ENCODE assay signal across 30 cellular contexts in genomic region chr11:22221143-22221542, GRCh38. TPM values are rescaled to one million over a fixed set of nuclear protein-coding genes. Genes with fewer than 3 reads are reported as not detected.
DNase-seq lines count a peak whose midpoint lies in the region; ATAC-seq, FAIRE-seq and TF ChIP-seq lines count a peak whose summit lies in the region.
"Had no signal": no experiment of that assay in that cellular context is flagged by ENCODE, and none has a peak within 500 bp of the region (broad histone marks: within the 10 kb centered on the region; RNA-seq: fewer than 3 reads in every experiment).

No MANE protein-coding gene starts in this region.

- peaks cover 3% of the 10 kb centered on the region for H3K36me3 ChIP-seq in left ventricle myocardium inferior
- H3K36me3 ChIP-seq in HepG2 (replicated peaks in 1 of 2; ENCODE audit: control insufficient read depth in 1 of 2, insufficient read depth in 2 of 2, low read length in 2 of 2), result no peaks in the 10 kb centered on the region
- H3K36me3 ChIP-seq in gastroesophageal sphincter, result peaks cover 0 to 28% of the 10 kb centered on the region in 2 donors
- H3K36me3 ChIP-seq: BLaER1, HAP-1, SJSA1 had no signal

- intact Hi-C loops in left ventricle myocardium inferior (cut with micrococcal nuclease) (no loop called here), cardiac septum (cut with DNase I) (no loop called here), HepG2 (cut with micrococcal nuclease; ENCODE audit: unreplicated experiment) (no loop called here)

- H3K4me3 ChIP-seq in left ventricle myocardium inferior, result peak overlapping the region; percentile 13
- no peak overlapping the region for H3K4me3 ChIP-seq in HepG2 (replicated peaks in 1 of 3; ENCODE audit: insufficient read depth in 1 of 3, low read depth in 2 of 3, low read length in 3 of 3)
- no peak overlapping the region for H3K4me3 ChIP-seq in gastroesophageal sphincter
- H3K4me3 ChIP-seq: BLaER1, HAP-1, K562, SJSA1 had no signal

- TF ChIP-seq EP300 in HepG2 (IDR thresholded peaks at IDR 0.05; ENCODE audit: low read depth in 2 of 2, low read length in 2 of 2) (no peak), HepG2 (CRISPR knock-in tag; IDR thresholded peaks at IDR 0.05; ENCODE audit: borderline replicate concordance) (no peak), gastroesophageal sphincter (IDR thresholded peaks at IDR 0.05) (no peak)

- TF ChIP-seq CTCF in left ventricle myocardium inferior (IDR thresholded peaks at IDR 0.05; ENCODE audit: borderline replicate concordance), result no peak
- TF ChIP-seq CTCF in HepG2 (CRISPR knock-in tag; IDR thresholded peaks at IDR 0.05), result no peak
- TF ChIP-seq CTCF in gastroesophageal sphincter (IDR thresholded peaks at IDR 0.05), result no peak

- CTCF ChIA-PET in HepG2 (lab: Yijun Ruan, JAX; ENCODE audit: low intra/inter-chr PET ratio, low total read pairs), result no interaction called here

- no peak for TF ChIP-seq RAD21 in HepG2 (CRISPR knock-in tag; IDR thresholded peaks at IDR 0.05)

- in situ Hi-C loops in HepG2 (cut with HindIII; ENCODE audit: extremely low pct_ligation_motif_present, low pct_unique_long_range_greater_than_20kb), result no loop called here

- 2% methylated on average over 3 of the region's 3 CpGs for WGBS in HepG2 (ENCODE audit: low lambda C conversion rate)
- WGBS in gastroesophageal sphincter (ENCODE audit: low coverage in 1 of 2), 2 donors, result 93 to 98% methylated on average over 3 of the region's 3 CpGs

- H3K9ac ChIP-seq in HepG2 (ENCODE audit: insufficient read depth, low read depth, low read length), result no peak overlapping the region
- H3K9ac ChIP-seq: BLaER1 had no signal

- H3K9me3 ChIP-seq in left ventricle myocardium inferior (replicated peaks), result no peaks in the 10 kb centered on the region
- no peaks in the 10 kb centered on the region for H3K9me3 ChIP-seq in HepG2 (ENCODE audit: low read length)
- H3K9me3 ChIP-seq in gastroesophageal sphincter, result no peaks in the 10 kb centered on the region
- H3K9me3 ChIP-seq: BLaER1, HAP-1, SJSA1 had no signal

- POLR2A ChIA-PET in HepG2 (lab: Yijun Ruan, JAX), result no interaction called here

- no TSS peak for BruUV-seq in HepG2 (replicated peaks; lab: Mats Ljungman, UMichigan)

- TF ChIP-seq POLR2A in HepG2 (IDR thresholded peaks at IDR 0.05; ENCODE audit: insufficient read depth in 1 of 2, low read depth in 2 of 2, low read length in 2 of 2) (no peak), gastroesophageal sphincter (IDR thresholded peaks at IDR 0.05) (no peak)

- H3K4me1 ChIP-seq in left ventricle myocardium inferior (peaks cover 27% of the 10 kb centered on the region), HepG2 (ENCODE audit: insufficient read depth, low read length) (no peaks in the 10 kb centered on the region), gastroesophageal sphincter (no peaks in the 10 kb centered on the region)
- H3K4me1 ChIP-seq: BLaER1, HAP-1, SJSA1 had no signal

- DNase-seq in left ventricle myocardium inferior (no peak), cardiac septum (ENCODE audit: low spot score) (no peak), HepG2 (ENCODE audit: low spot score) (no peak)
- DNase-seq: 8988T; CD4-positive, CD25-positive, alpha-beta regulatory T cell; DMS153; DND-41; GOT3; HFFc6; Kasumi-1; MV-4-11; NCI-H1105; NCI-H146; NCI-H2029; NCI-H446; NCI-H524 treated with DMSO at 0.1 percent for 48 hours; NCI-H774; NK-92 treated with Interleukin-12 subunit alpha and Interleukin-12 subunit beta, amount 100 ng/mL, for 24 hours; PC-3 had no signal

- no peaks in the 10 kb centered on the region for H4K20me1 ChIP-seq in HepG2 (ENCODE audit: insufficient read depth, low read length)
- H4K20me1 ChIP-seq: BLaER1 had no signal

- H3K27ac ChIP-seq in left ventricle myocardium inferior (replicated peaks), result peak overlapping the region; percentile 45
- no peak overlapping the region for H3K27ac ChIP-seq in HepG2 (ENCODE audit: extremely low read length, insufficient read depth, low read length)
- no peak overlapping the region for H3K27ac ChIP-seq in gastroesophageal sphincter
- H3K27ac ChIP-seq: BLaER1, SJSA1 had no signal

- H3K27me3 ChIP-seq in left ventricle myocardium inferior (ENCODE audit: low read depth) (no peaks in the 10 kb centered on the region), HepG2 (ENCODE audit: control insufficient read depth in 1 of 2, insufficient read depth in 2 of 2, low read length in 2 of 2) (no peaks in the 10 kb centered on the region), gastroesophageal sphincter (no peaks in the 10 kb centered on the region)
- H3K27me3 ChIP-seq: BLaER1, SJSA1 had no signal

- no peak overlapping the region for H2AFZ ChIP-seq in HepG2 (ENCODE audit: low read length)

- H3K4me2 ChIP-seq in HepG2 (ENCODE audit: low read depth, low read length), result no peak overlapping the region
- H3K4me2 ChIP-seq: BLaER1 had no signal

- no peaks in the 10 kb centered on the region for H3K79me2 ChIP-seq in HepG2 (ENCODE audit: insufficient read depth, low read length)

- no peak for FAIRE-seq in HepG2 (lab: Jason Lieb, UNC)
- FAIRE-seq: GM19239, K562 had no signal

- peak; percentile 60 for ATAC-seq in GM19395 (IDR thresholded peaks at IDR 0.05; ENCODE audit: unreplicated experiment)
- peak; percentile 57 for ATAC-seq in HG03432 (IDR thresholded peaks at IDR 0.05; ENCODE audit: unreplicated experiment)
- ATAC-seq in HepG2, result no peak
- no peak for ATAC-seq in gastroesophageal sphincter
- ATAC-seq in HG03045 (IDR thresholded peaks at IDR 0.05; ENCODE audit: unreplicated experiment), result no peak
- ATAC-seq: K562, PC-3 had no signal

TF ChIP-seq in HepG2, 621 proteins besides CTCF, POLR2A, EP300 and RAD21:
- TF ChIP-seq TSC22D2 (CRISPR knock-in tag; IDR thresholded peaks at IDR 0.05; ENCODE audit: borderline replicate concordance), result no peak
- no peak for TF ChIP-seq U2AF2 (IDR thresholded peaks at IDR 0.05; ENCODE audit: low read depth, low read length)
- no peak for TF ChIP-seq SIX1 (CRISPR knock-in tag; IDR thresholded peaks at IDR 0.05; ENCODE audit: borderline replicate concordance)
- no peak for TF ChIP-seq EZH2 (conservative IDR thresholded peaks at IDR 0.05; ENCODE audit: low read depth, low read length)
- no peak for TF ChIP-seq ETV5 (CRISPR knock-in tag; IDR thresholded peaks at IDR 0.05; ENCODE audit: borderline replicate concordance)
- no peak for TF ChIP-seq ZNF33B (CRISPR knock-in tag; IDR thresholded peaks at IDR 0.05)
- no peak for TF ChIP-seq ZFP37 (CRISPR knock-in tag; IDR thresholded peaks at IDR 0.05; ENCODE audit: borderline replicate concordance)
- no peak for TF ChIP-seq NFYC (CRISPR knock-in tag; IDR thresholded peaks at IDR 0.05)
- no peak for TF ChIP-seq SNAI1 (CRISPR knock-in tag; IDR thresholded peaks at IDR 0.05; ENCODE audit: borderline replicate concordance)
- no peak for TF ChIP-seq SMAD1 (CRISPR knock-in tag; IDR thresholded peaks at IDR 0.05; ENCODE audit: borderline replicate concordance, low read depth)
- no peak for TF ChIP-seq JUNB (CRISPR knock-in tag; IDR thresholded peaks at IDR 0.05; ENCODE audit: borderline replicate concordance)
- TF ChIP-seq, protein P1, sequence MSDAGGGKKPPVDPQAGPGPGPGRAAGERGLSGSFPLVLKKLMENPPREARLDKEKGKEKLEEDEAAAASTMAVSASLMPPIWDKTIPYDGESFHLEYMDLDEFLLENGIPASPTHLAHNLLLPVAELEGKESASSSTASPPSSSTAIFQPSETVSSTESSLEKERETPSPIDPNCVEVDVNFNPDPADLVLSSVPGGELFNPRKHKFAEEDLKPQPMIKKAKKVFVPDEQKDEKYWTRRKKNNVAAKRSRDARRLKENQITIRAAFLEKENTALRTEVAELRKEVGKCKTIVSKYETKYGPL (CRISPR knock-in tag; IDR thresholded peaks at IDR 0.05), result no peak
- no peak for TF ChIP-seq BRCA1 (CRISPR knock-in tag; IDR thresholded peaks at IDR 0.05)
- no peak for TF ChIP-seq ZNF720 (CRISPR knock-in tag; IDR thresholded peaks at IDR 0.05)

RNA-seq across cellular contexts. Expression of gene ANO5, which starts 28.3 kb away (rescaled TPM):
- total RNA-seq in left ventricle myocardium inferior, result 79.7 TPM
- total RNA-seq in cardiac septum, result 58.4 TPM
- total RNA-seq in HepG2 (2016; rRNA removed; fragmentation: Illumina TruSeq; extraction: Trizol), result 0.02 TPM in 1 of 2 replicates, not detected in the other
- under 0.01 and 0.09 TPM in 2 replicates for total RNA-seq in HepG2 (2016; cell fraction: cytosol; rRNA removed; fragmentation: Illumina TruSeq; extraction: Trizol; ENCODE audit: low read depth)
- not detected in 2 replicates for total RNA-seq in HepG2 (2016; cell fraction: insoluble cytoplasmic fraction; rRNA removed; fragmentation: Illumina TruSeq; extraction: Trizol)
- 0.03 TPM in 1 of 2 replicates, not detected in the other for total RNA-seq in HepG2 (2016; cell fraction: membrane; rRNA removed; fragmentation: Illumina TruSeq; extraction: Trizol)
- not detected in 2 replicates for total RNA-seq in HepG2 (2016; cell fraction: nucleus; rRNA removed; fragmentation: Illumina TruSeq; extraction: Trizol)
- polyA plus RNA-seq in HepG2 (2011; rRNA removed), result 0.03 and 0.08 TPM in 2 replicates
- 0.03 and 0.09 TPM in 2 replicates for polyA plus RNA-seq in HepG2 (2011; cell fraction: cytosol; rRNA removed)
- polyA plus RNA-seq in HepG2 (2011; cell fraction: nucleus; rRNA removed), result 0.03 and 0.24 TPM in 2 replicates
- 0.03 and 0.13 TPM in 2 replicates for polyA plus RNA-seq in HepG2 (2012)
- polyA plus RNA-seq in HepG2 (2016; cell fraction: cytosol; fragmentation: Illumina TruSeq; extraction: Trizol; ENCODE audit: low read depth), result not detected in 2 replicates
- not detected in 2 replicates for polyA plus RNA-seq in HepG2 (2016; cell fraction: insoluble cytoplasmic fraction; fragmentation: Illumina TruSeq; extraction: Trizol; ENCODE audit: low read depth)
- not detected in 2 replicates for polyA plus RNA-seq in HepG2 (2016; cell fraction: membrane; fragmentation: Illumina TruSeq; extraction: Trizol; ENCODE audit: low read depth)
- 0.08 TPM in 1 of 2 replicates, not detected in the other for polyA plus RNA-seq in HepG2 (2016; cell fraction: nucleus; fragmentation: Illumina TruSeq; extraction: Trizol; ENCODE audit: insufficient read depth, low read depth)
- polyA minus RNA-seq in HepG2 (2011; rRNA and poly(A)+ RNA removed; ENCODE audit: low replicate concordance), result not detected in 2 replicates
- polyA minus RNA-seq in HepG2 (2011; cell fraction: cytosol; rRNA and poly(A)+ RNA removed), result not detected in 2 replicates
- polyA minus RNA-seq in HepG2 (2011; cell fraction: nucleus; rRNA and poly(A)+ RNA removed), result 0.26 and 0.37 TPM in 2 replicates
- 10 to 100 TPM; 21.5 to 33.2 (median 27.5) TPM for total RNA-seq in gastroesophageal sphincter
- total RNA-seq: CD4-positive, CD25-positive, alpha-beta regulatory T cell; HFFc6; HT-29; PC-3; SJSA1 had no signal
- polyA plus RNA-seq: AG04450; CD4-positive, CD25-positive, alpha-beta regulatory T cell had no signal

Comparison
In these comparisons a context has a peak if more than half of its experiments do, and no peak if none do; other contexts are left out.
1. ATAC-seq: peak in GM19395 (single experiment) and HG03432 (single experiment); none in HepG2 (single experiment), gastroesophageal sphincter (single experiment) and HG03045 (single experiment).
2. RNA of gene ANO5, which starts 28.3 kb away (total RNA-seq): 79.7 TPM in left ventricle myocardium inferior (single experiment), 58.4 TPM in cardiac septum (single experiment) and 21.5 to 33.2 TPM in gastroesophageal sphincter; under 0.01 to 0.09 TPM in HepG2; every median in the first group is over 10 times any median in the second.